In genomic region chr4:153249199-153250154, GRCh38 we compare ENCODE assay signal across 8 cellular contexts. TPM values are rescaled to one million over a fixed set of nuclear protein-coding genes. Genes with fewer than 3 reads are reported as not detected.
DNase-seq lines count a peak whose midpoint lies in the region; ATAC-seq and TF ChIP-seq lines count a peak whose summit lies in the region.

No MANE protein-coding gene starts in this region.

- POLR2A ChIA-PET in SK-N-SH (lab: Yijun Ruan, JAX), result interaction anchor here (0.7 to 1.0 kb wide), 4 partner anchors 26 to 217 kb away, joined by 3 to 4 read pairs (median 4); partner anchors contain the start of gene TMEM131L

- 24% methylated on average over 38 of the region's 44 CpGs for WGBS in SK-N-SH (ENCODE audit: low lambda C conversion rate)

- H3K27me3 ChIP-seq in H7 (ENCODE audit: control insufficient read depth, insufficient read depth, low read length) (no peaks in the 10 kb centered on the region), Loucy (ENCODE audit: insufficient read depth, low read length, poor library complexity, severe bottlenecking) (no peaks in the 10 kb centered on the region), SK-N-SH (ENCODE audit: insufficient read depth) (no peaks in the 10 kb centered on the region), thoracic aorta (replicated peaks; ENCODE audit: insufficient read depth) (no peaks in the 10 kb centered on the region)

- DNase-seq in ELR (ENCODE audit: low read depth), result peak; percentile 84
- DNase-seq in H7, result peak; percentile 98
- DNase-seq in SK-N-SH, result peak; percentile 94
- peak; percentile 93 for DNase-seq in glomerular visceral epithelial cell (ENCODE audit: extremely low spot score)
- DNase-seq in osteocyte (ENCODE audit: extremely low spot score, unreplicated experiment), result peak; percentile 91
- no peak for DNase-seq in thoracic aorta (ENCODE audit: low spot score)

- TF ChIP-seq EP300 in SK-N-SH (IDR thresholded peaks at IDR 0.05; ENCODE audit: borderline replicate concordance in 1 of 2, low read depth in 1 of 2, low read length in 1 of 2), result no peak

- H4K20me1 ChIP-seq in Loucy (ENCODE audit: insufficient read depth, low read length, poor library complexity, severe bottlenecking) (no peaks in the 10 kb centered on the region), SK-N-SH (ENCODE audit: insufficient read depth) (no peaks in the 10 kb centered on the region)

- no peaks in the 10 kb centered on the region for H3K36me3 Mint-ChIP-seq in activated naive CD4-positive, alpha-beta T cell treated with anti-CD3 and anti-CD28 coated beads, Interleukin-2, amount 50 U/mL, for 24 hours
- H3K36me3 Mint-ChIP-seq in osteocyte (ENCODE audit: unreplicated experiment), result no peaks in the 10 kb centered on the region

- H3K36me3 ChIP-seq in H7 (replicated peaks; ENCODE audit: control insufficient read depth, insufficient read depth, low read length) (no peaks in the 10 kb centered on the region), Loucy (ENCODE audit: insufficient read depth, low read length) (no peaks in the 10 kb centered on the region), SK-N-SH (replicated peaks in 1 of 2; ENCODE audit: control insufficient read depth in 1 of 2, insufficient read depth in 2 of 2, low read length in 1 of 2) (no peaks in the 10 kb centered on the region), thoracic aorta (no peaks in the 10 kb centered on the region)

- H3K9me3 ChIP-seq in Loucy (ENCODE audit: insufficient read depth, low read depth, low read length) (no peaks in the 10 kb centered on the region), SK-N-SH (no peaks in the 10 kb centered on the region), thoracic aorta (no peaks in the 10 kb centered on the region)

- TF ChIP-seq CTCF in Loucy (conservative IDR thresholded peaks at IDR 0.05; ENCODE audit: low read length) (no peak), SK-N-SH (IDR thresholded peaks at IDR 0.05) (no peak), osteocyte (IDR thresholded peaks at IDR 0.05) (no peak), thoracic aorta (IDR thresholded peaks at IDR 0.05) (no peak)

- no peaks in the 10 kb centered on the region for H3K9me3 Mint-ChIP-seq in activated naive CD4-positive, alpha-beta T cell treated with anti-CD3 and anti-CD28 coated beads, Interleukin-2, amount 50 U/mL, for 24 hours
- H3K9me3 Mint-ChIP-seq in osteocyte (ENCODE audit: unreplicated experiment), result no peaks in the 10 kb centered on the region

- H2AFZ ChIP-seq in Loucy (ENCODE audit: low read length), result peak overlapping the region; percentile 92
- H2AFZ ChIP-seq in SK-N-SH (ENCODE audit: low read depth), result peak overlapping the region; percentile 87

- H3K27ac Mint-ChIP-seq in activated naive CD4-positive, alpha-beta T cell treated with anti-CD3 and anti-CD28 coated beads, Interleukin-2, amount 50 U/mL, for 24 hours, result peak overlapping the region; percentile 82
- peak overlapping the region; percentile 90 for H3K27ac Mint-ChIP-seq in osteocyte (ENCODE audit: unreplicated experiment)

- H3K4me1 Mint-ChIP-seq in activated naive CD4-positive, alpha-beta T cell treated with anti-CD3 and anti-CD28 coated beads, Interleukin-2, amount 50 U/mL, for 24 hours, result peaks cover 27% of the 10 kb centered on the region
- H3K4me1 Mint-ChIP-seq in osteocyte (ENCODE audit: unreplicated experiment), result peaks cover 17% of the 10 kb centered on the region

- CTCF ChIA-PET in SK-N-SH (lab: Yijun Ruan, JAX), result interaction anchor here (0.9 to 1.1 kb wide), 2 partner anchors 26 to 69 kb away, joined by 3 to 5 read pairs; no protein-coding TSS in a partner anchor

- TF ChIP-seq RAD21 in SK-N-SH (IDR thresholded peaks at IDR 0.05; ENCODE audit: low read length), result no peak

- H3F3A ChIP-seq in Loucy (ENCODE audit: low read depth), result no peaks in the 10 kb centered on the region
- H3F3A ChIP-seq in SK-N-SH (replicated peaks; ENCODE audit: insufficient read depth), result no peaks in the 10 kb centered on the region

- no peaks in the 10 kb centered on the region for H3K27me3 Mint-ChIP-seq in activated naive CD4-positive, alpha-beta T cell treated with anti-CD3 and anti-CD28 coated beads, Interleukin-2, amount 50 U/mL, for 24 hours
- H3K27me3 Mint-ChIP-seq in osteocyte (ENCODE audit: unreplicated experiment), result no peaks in the 10 kb centered on the region

- ATAC-seq in thoracic aorta (ENCODE audit: insufficient number of reproducible peaks, low FRiP score, low read depth), result peak; percentile 57

- peak overlapping the region; percentile 89 for H3K4me3 Mint-ChIP-seq in activated naive CD4-positive, alpha-beta T cell treated with anti-CD3 and anti-CD28 coated beads, Interleukin-2, amount 50 U/mL, for 24 hours
- H3K4me3 Mint-ChIP-seq in osteocyte (ENCODE audit: unreplicated experiment), result peak overlapping the region; percentile 89

- peak overlapping the region; percentile 87 for H3K4me2 ChIP-seq in Loucy (ENCODE audit: low read depth, low read length, poor library complexity, severe bottlenecking)
- peak overlapping the region; percentile 90 for H3K4me2 ChIP-seq in SK-N-SH

- H3K79me2 ChIP-seq in Loucy (ENCODE audit: insufficient read depth, low read length) (no peaks in the 10 kb centered on the region), SK-N-SH (ENCODE audit: insufficient read depth) (peaks cover 6% of the 10 kb centered on the region; the same call in 1 of the 2 replicates)

- H3K4me3 ChIP-seq in H7 (ENCODE audit: insufficient read depth, low read depth, low read length) (peak overlapping the region; percentile 42), Loucy (ENCODE audit: low read length, poor library complexity, severe bottlenecking) (peak overlapping the region; percentile 83), SK-N-SH (ENCODE audit: low read depth in 2 of 2, low read length in 1 of 2) (peak overlapping the region; percentile 60 to 76), thoracic aorta (peak overlapping the region; percentile 86)

- H3K9ac ChIP-seq in Loucy (ENCODE audit: low read depth, low read length, poor library complexity, severe bottlenecking) (peak overlapping the region; percentile 70), SK-N-SH (peak overlapping the region; percentile 65)

- peak overlapping the region; percentile 68 to 82 for H3K27ac ChIP-seq in SK-N-SH (ENCODE audit: low read depth in 2 of 2, low read length in 1 of 2)
- no peak overlapping the region for H3K27ac ChIP-seq in thoracic aorta

- H3K9me2 ChIP-seq in Loucy (replicated peaks; ENCODE audit: low read depth, low read length) (no peaks in the 10 kb centered on the region), SK-N-SH (no peaks in the 10 kb centered on the region)

- H3K4me1 ChIP-seq in Loucy (ENCODE audit: insufficient read depth, low read length, poor library complexity, severe bottlenecking), result peaks cover 18% of the 10 kb centered on the region
- H3K4me1 ChIP-seq in SK-N-SH (ENCODE audit: control insufficient read depth in 1 of 2, insufficient read depth in 2 of 2, low read depth in 1 of 2, low read length in 1 of 2), result peaks cover 4 to 18% of the 10 kb centered on the region in 2 experiments; a peak in 1 of 4 replicates
- H3K4me1 ChIP-seq in thoracic aorta (ENCODE audit: control insufficient read depth in 1 of 2, low read depth in 2 of 2), result peaks cover 4 to 9% of the 10 kb centered on the region in 2 donors

TF ChIP-seq in SK-N-SH, 30 proteins besides CTCF, POLR2A, EP300 and RAD21 (continues in another document):
- no peak for TF ChIP-seq IRF3 (IDR thresholded peaks at IDR 0.05; ENCODE audit: low read depth, low read length)
- no peak for TF ChIP-seq GABPA (IDR thresholded peaks at IDR 0.05; ENCODE audit: low read depth)
- TF ChIP-seq ZBTB33 (IDR thresholded peaks at IDR 0.05; ENCODE audit: borderline replicate concordance, low read depth), result no peak
- no peak for TF ChIP-seq MEF2A (IDR thresholded peaks at IDR 0.05; ENCODE audit: borderline replicate concordance, low read depth)
- no peak for TF ChIP-seq GATA2 (CRISPR knock-in tag; IDR thresholded peaks at IDR 0.05)
- TF ChIP-seq MXI1 (IDR thresholded peaks at IDR 0.05; ENCODE audit: low read depth, low read length), result peak; percentile 72
- no peak for TF ChIP-seq FOXM1 (IDR thresholded peaks at IDR 0.05; ENCODE audit: low read depth)
- peak; percentile 18 for TF ChIP-seq CHD2 (IDR thresholded peaks at IDR 0.05; ENCODE audit: low read length, partially characterized antibody)
- TF ChIP-seq FOXJ3 (CRISPR knock-in tag; IDR thresholded peaks at IDR 0.05), result no peak

RNA-seq across cellular contexts. Expression of gene TRIM2, which starts 45.2 kb away (rescaled TPM):
- 49.2 and 77.4 TPM in 2 replicates for total RNA-seq in H7 (2014; rRNA removed; shearing (Covaris generic))
- 16.4 and 21.2 TPM in 2 replicates for polyA plus RNA-seq in SK-N-SH (2012; rRNA removed)
- polyA plus RNA-seq in SK-N-SH (2012; cell fraction: cytosol; rRNA removed), result 13.7 and 16.3 TPM in 2 replicates
- polyA plus RNA-seq in SK-N-SH (2012; cell fraction: nucleus; rRNA removed), result 21.6 and 24.9 TPM in 2 replicates
- total RNA-seq in osteocyte (34.0 and 36.0 TPM in 2 replicates), thoracic aorta (10 to 100 TPM; 31.7 to 41.3 TPM)

Comparison
In these comparisons a context has a peak if more than half of its experiments do, and no peak if none do; other contexts are left out.
1. H3K27ac ChIP-seq: peak in SK-N-SH (2 of 2); none in thoracic aorta (0 of 2).
2. Peak in every context shown above with its lines, with median percentiles within 50 percentile points of each other: H3K4me3 ChIP-seq.